In the genomic region with DNA sequence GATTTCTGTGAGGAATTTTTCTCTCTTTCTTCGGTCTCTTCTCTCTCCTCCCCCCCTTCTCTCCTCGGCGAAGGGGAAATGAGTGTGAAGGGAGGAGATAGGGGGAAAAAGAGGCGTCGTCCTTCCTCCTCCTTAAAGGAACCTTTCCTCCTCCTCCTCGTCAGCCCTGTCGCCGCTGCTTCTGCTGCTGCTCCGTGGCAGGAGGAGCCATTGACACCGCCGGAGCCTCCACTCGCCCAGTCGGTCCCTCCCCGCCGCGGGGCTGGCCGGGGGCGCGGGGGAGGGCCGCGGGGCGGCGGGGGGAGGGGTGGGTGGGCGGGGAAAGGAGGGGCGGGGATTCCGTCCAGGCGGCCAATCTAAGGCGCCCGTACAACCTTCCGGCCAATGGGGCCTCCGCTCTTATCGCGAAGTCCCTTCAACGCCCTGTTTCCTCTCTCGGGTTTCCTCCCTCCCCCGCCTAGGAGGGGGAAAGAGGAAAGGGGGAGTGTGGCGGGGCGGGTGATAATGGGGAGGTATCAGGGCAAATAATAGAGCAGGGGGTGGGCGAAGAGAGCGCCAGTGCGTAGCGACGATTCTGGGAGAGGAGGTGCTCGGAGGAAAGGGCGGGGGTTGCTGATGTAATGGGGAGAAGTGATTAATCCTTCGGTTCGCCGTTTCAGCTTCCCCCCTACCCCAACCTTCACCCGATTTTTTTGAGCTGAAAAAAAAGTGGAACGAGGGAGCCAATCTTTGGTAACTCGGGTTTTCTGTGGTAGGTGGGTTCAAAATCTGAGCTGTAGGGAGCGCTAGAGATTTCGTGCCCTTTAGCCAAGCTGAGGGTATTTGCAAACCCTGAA, we compare ENCODE assay signal across 8 cellular contexts. TPM values are rescaled to one million over a fixed set of nuclear protein-coding genes. Genes with fewer than 3 reads are reported as not detected.
DNase-seq lines count a peak whose midpoint lies in the region; ATAC-seq and TF ChIP-seq lines count a peak whose summit lies in the region.

A gene (minus strand): TSS at position 238 of the 836 bp plus-strand sequence. CDS start 778 bp downstream, outside the sequence.

- peaks cover 13% of the 10 kb centered on the region for H3F3A ChIP-seq in PC-9 (ENCODE audit: insufficient read depth, low read depth)

- POLR2A ChIA-PET in PC-9 (lab: Charles Lee; ENCODE audit: unreplicated experiment), result interaction anchor here (0.5 to 0.6 kb wide), 4 partner anchors 135 to 842 kb away, joined by 3 to 5 read pairs (median 4); no protein-coding TSS in a partner anchor

- TF ChIP-seq CTCF in PC-9 (conservative IDR thresholded peaks at IDR 0.05), result peak; percentile 78

- peaks cover 28% of the 10 kb centered on the region for H4K20me1 ChIP-seq in PC-9 (ENCODE audit: insufficient read depth)

- no TSS peak for BruUV-seq in PC-9 (replicated peaks; lab: Mats Ljungman, UMichigan)

- H3K4me1 ChIP-seq in PC-9 (replicated peaks; ENCODE audit: insufficient read depth) (peaks cover 33% of the 10 kb centered on the region), mucosa of rectum (ENCODE audit: control insufficient read depth in 2 of 2, insufficient read depth in 2 of 2, low read length in 2 of 2) (peaks cover 5 to 11% of the 10 kb centered on the region in 2 donors)

- H3K4me2 ChIP-seq in PC-9, result peak within 1 kb of the TSS; percentile 91

- in situ Hi-C loops in KBM-7 (cut with MboI; ENCODE audit: low pct_unique_long_range_greater_than_20kb, low sequenced_read_pairs), result no loop called here

- TF ChIP-seq POLR2A in erythroblast (IDR thresholded peaks at IDR 0.05; ENCODE audit: low read length), result peak; percentile 74

- H3K9me3 ChIP-seq in PC-9 (ENCODE audit: insufficient read depth, low read depth) (no peaks in the 10 kb centered on the region), mucosa of rectum (ENCODE audit: control insufficient read depth in 2 of 2, low read length in 2 of 2) (no peaks in the 10 kb centered on the region)

- peak within 1 kb of the TSS; percentile 86 for H3K27ac ChIP-seq in PC-9
- peak within 1 kb of the TSS; percentile 95 to 97 for H3K27ac ChIP-seq in mucosa of rectum (ENCODE audit: low read depth in 2 of 2, low read length in 2 of 2)

- H3K36me3 ChIP-seq in PC-9 (ENCODE audit: low read depth), result no peaks in the 10 kb centered on the region
- no peaks in the 10 kb centered on the region for H3K36me3 ChIP-seq in mucosa of rectum (ENCODE audit: control insufficient read depth in 2 of 2, insufficient read depth in 2 of 2, low read length in 2 of 2)

- peaks cover 41% of the 10 kb centered on the region for H3K79me2 ChIP-seq in PC-9 (ENCODE audit: low read depth)

- H3K4me3 ChIP-seq in PC-9 (peak within 1 kb of the TSS; percentile 77), mucosa of rectum (ENCODE audit: low read length in 2 of 2) (peak within 1 kb of the TSS; percentile 90 to 95)

- H3K9ac ChIP-seq in mucosa of rectum (ENCODE audit: low read depth in 1 of 2, low read length in 2 of 2), result peak within 1 kb of the TSS; percentile 90 to 92

- H3K9me2 ChIP-seq in PC-9 (ENCODE audit: insufficient read depth), result no peaks in the 10 kb centered on the region

- peak; percentile 89 for ATAC-seq in GM21717 (IDR thresholded peaks at IDR 0.05; ENCODE audit: unreplicated experiment)

- intact Hi-C loops in PC-9 (cut with micrococcal nuclease; ENCODE audit: unreplicated experiment), result loop anchor here (1.0 to 2.0 kb wide), 3 partner anchors 124 to 514 kb away; a partner anchor contains a TSS

- H3K27me3 ChIP-seq in PC-9 (ENCODE audit: insufficient read depth, low read depth) (no peaks in the 10 kb centered on the region), mucosa of rectum (ENCODE audit: control insufficient read depth in 2 of 2, insufficient read depth in 2 of 2, low read length in 2 of 2) (no peaks in the 10 kb centered on the region)

- CTCF ChIA-PET in PC-9 (lab: Charles Lee), result interaction anchor here (0.6 to 0.8 kb wide), 3 partner anchors 45 to 840 kb away, joined by 4 to 17 read pairs (median 4); no protein-coding TSS in a partner anchor

- H2AFZ ChIP-seq in PC-9, result peak within 1 kb of the TSS; percentile 81

- DNase-seq in DMS79 (lab: John Stamatoyannopoulos, UW) (peak; percentile 98), KBM-7 (peak; percentile 95), PC-9 (peak; percentile 99), erythroblast (lab: John Stamatoyannopoulos, UW) (peak; percentile 97)
- peak; percentile 93 for DNase-seq in activated T-cell treated with anti-CD3 and anti-CD28 coated beads, Interleukin-2, amount 50 U/mL, for 1 hour
- peak; percentile 93 for DNase-seq in stimulated activated CD8-positive, alpha-beta memory T cell treated with anti-CD3 and anti-CD28 coated beads, Interleukin-4, amount 100 ng/mL, for 48 hours

RNA-seq across cellular contexts. Expression of the gene that starts here (rescaled TPM):
- 49.3 and 49.4 TPM in 2 replicates for total RNA-seq in PC-9 (2021)

Comparison
In these comparisons a context has a peak if more than half of its experiments do, and no peak if none do; other contexts are left out.
1. Peak in every context shown above with its lines: DNase-seq, ATAC-seq, H3K4me3 ChIP-seq and H3K27ac ChIP-seq.